8 cellular contexts compared by ENCODE assay signal in the genomic region with DNA sequence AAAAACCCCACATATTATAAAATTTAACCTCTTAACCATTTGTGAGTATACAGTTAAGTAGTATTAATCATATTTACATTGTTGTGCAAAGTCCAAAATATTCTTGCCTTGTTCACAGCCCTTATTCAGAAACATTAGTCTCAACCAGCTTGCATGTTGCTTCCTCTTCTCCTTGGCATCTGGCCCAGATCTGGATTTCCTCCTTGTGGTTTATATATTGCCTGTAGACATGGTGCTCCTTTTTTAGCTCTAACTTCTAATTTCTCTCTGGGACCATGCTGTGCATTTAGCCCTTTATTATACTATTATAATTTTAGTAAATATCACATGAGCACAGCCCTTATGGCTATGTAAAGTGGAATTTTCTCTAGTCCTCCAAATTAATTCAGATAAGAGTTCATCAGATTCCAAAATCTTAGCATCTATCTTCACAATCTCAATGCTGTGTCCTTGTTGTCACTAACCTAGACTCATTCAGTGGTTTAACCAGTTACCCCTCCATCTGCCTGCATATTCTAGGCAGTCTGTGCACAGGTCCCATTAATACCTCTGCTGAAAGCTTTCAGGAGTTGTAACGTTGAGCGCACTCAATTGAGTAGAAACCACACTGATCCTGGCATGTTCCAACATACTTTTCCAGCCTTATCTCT. TPM values are rescaled to one million over a fixed set of nuclear protein-coding genes. Genes with fewer than 3 reads are reported as not detected.
DNase-seq lines count a peak whose midpoint lies in the region; ATAC-seq and TF ChIP-seq lines count a peak whose summit lies in the region.

No MANE protein-coding gene starts in this region.

- peaks cover 4% of the 10 kb centered on the region for H3K27me3 ChIP-seq in CD8-positive, alpha-beta memory T cell (ENCODE audit: insufficient read depth, low read length, poor library complexity, severe bottlenecking)
- no peaks in the 10 kb centered on the region for H3K27me3 ChIP-seq in mucosa of rectum (ENCODE audit: control insufficient read depth in 2 of 2, insufficient read depth in 2 of 2, low read length in 2 of 2)
- H3K27me3 ChIP-seq in H9 (ENCODE audit: insufficient read depth, low read length): no peaks in the 10 kb centered on the region

- no peak overlapping the region for H3K4me3 ChIP-seq in CD8-positive, alpha-beta memory T cell (ENCODE audit: low read length)
- no peak overlapping the region for H3K4me3 ChIP-seq in mucosa of rectum (ENCODE audit: low read length in 2 of 2)

- no peaks in the 10 kb centered on the region for H3K36me3 ChIP-seq in CD8-positive, alpha-beta memory T cell (ENCODE audit: insufficient read depth, low read length)
- no peaks in the 10 kb centered on the region for H3K36me3 ChIP-seq in mucosa of rectum (ENCODE audit: control insufficient read depth in 2 of 2, insufficient read depth in 2 of 2, low read length in 2 of 2)

- no peak overlapping the region for H3K23ac ChIP-seq in H9 (ENCODE audit: insufficient read length, low read depth, low read length)

- no CpG with 5 or more reads among the region's 2 CpGs for WGBS in H9 (ENCODE audit: extremely low coverage, insufficient read length, low lambda C conversion rate)

- no peaks in the 10 kb centered on the region for H3K9me3 ChIP-seq in CD8-positive, alpha-beta memory T cell (ENCODE audit: low read length)
- H3K9me3 ChIP-seq in mucosa of rectum (ENCODE audit: control insufficient read depth in 2 of 2, low read length in 2 of 2) (no peaks in the 10 kb centered on the region), H9 (ENCODE audit: control insufficient read depth, low read depth, low read length) (no peaks in the 10 kb centered on the region)

- no peak overlapping the region for H2BK12ac ChIP-seq in H9 (ENCODE audit: insufficient read length, low read depth, low read length)

- no peak overlapping the region for H3K18ac ChIP-seq in H9 (ENCODE audit: insufficient read length, low read depth, low read length)

- H3K4ac ChIP-seq in H9 (ENCODE audit: low read depth, low read length): no peak overlapping the region

- no peak overlapping the region for H3K4me2 ChIP-seq in H9 (ENCODE audit: insufficient read depth, insufficient read length, low read length)

- no peaks in the 10 kb centered on the region for H3K36me3 Mint-ChIP-seq in CD8-positive, alpha-beta memory T cell
- H3K36me3 Mint-ChIP-seq in H9 (ENCODE audit: insufficient read depth in 1 of 3, low read depth in 3 of 3): no peaks in the 10 kb centered on the region

- no peak overlapping the region for H4K5ac ChIP-seq in H9 (ENCODE audit: insufficient read length, low read depth, low read length)

- no peak overlapping the region for H4K91ac ChIP-seq in H9 (ENCODE audit: insufficient read length, low read depth, low read length)

- CTCF ChIA-PET in CD8-positive, alpha-beta memory T cell (lab: Charles Lee): interaction anchor here (1.0 to 3.7 kb wide), 2 partner anchors 9 to 91 kb away, joined by 4 to 20 read pairs; a partner anchor contains a TSS

- H3K79me2 ChIP-seq in H9 (ENCODE audit: insufficient read depth, low read length): no peaks in the 10 kb centered on the region

- H4K8ac ChIP-seq in H9 (replicated peaks; ENCODE audit: insufficient read length, low read depth, low read length): no peak overlapping the region

- H2AFZ ChIP-seq in H9 (ENCODE audit: low read length): no peak overlapping the region

- no peak overlapping the region for H3K27ac Mint-ChIP-seq in CD8-positive, alpha-beta memory T cell
- no peak overlapping the region for H3K27ac Mint-ChIP-seq in H9

- peaks cover 14 to 20% (median 17%) of the 10 kb centered on the region in 3 donors for H3K4me1 Mint-ChIP-seq in CD8-positive, alpha-beta memory T cell
- no peaks in the 10 kb centered on the region for H3K4me1 Mint-ChIP-seq in H9

- POLR2A ChIA-PET in CD8-positive, alpha-beta memory T cell (lab: Charles Lee): no interaction called here

- H3K4me1 ChIP-seq in CD8-positive, alpha-beta memory T cell (ENCODE audit: insufficient read depth, low read length): peaks cover 15% of the 10 kb centered on the region
- H3K4me1 ChIP-seq in mucosa of rectum (ENCODE audit: control insufficient read depth in 2 of 2, insufficient read depth in 2 of 2, low read length in 2 of 2) (no peaks in the 10 kb centered on the region), H9 (ENCODE audit: insufficient read depth, low read length) (no peaks in the 10 kb centered on the region)

- H2BK120ac ChIP-seq in H9 (ENCODE audit: low read depth, low read length, poor library complexity, severe bottlenecking): no peak overlapping the region

- no peak for TF ChIP-seq CTCF in H9 (conservative IDR thresholded peaks at IDR 0.05)

- no peak overlapping the region for H2BK5ac ChIP-seq in H9 (ENCODE audit: insufficient read length, low read length)

- H3K27me3 Mint-ChIP-seq in CD8-positive, alpha-beta memory T cell: peaks cover 13 to 34% of the 10 kb centered on the region in 2 donors
- no peaks in the 10 kb centered on the region for H3K27me3 Mint-ChIP-seq in H9 (ENCODE audit: low read depth)

- H3K9ac ChIP-seq in mucosa of rectum (ENCODE audit: low read depth in 1 of 2, low read length in 2 of 2) (no peak overlapping the region), H9 (ENCODE audit: extremely low read depth, insufficient read length, low read length) (no peak overlapping the region)

- no peaks in the 10 kb centered on the region for H3K79me1 ChIP-seq in H9 (ENCODE audit: insufficient read depth, low read depth, low read length, poor library complexity, severe bottlenecking)

- H3K4me3 Mint-ChIP-seq in CD8-positive, alpha-beta memory T cell: no peak overlapping the region
- H3K4me3 Mint-ChIP-seq in H9: no peak overlapping the region

- no peak overlapping the region for H2BK15ac ChIP-seq in H9 (ENCODE audit: low read depth, low read length)

- H2AK5ac ChIP-seq in H9 (ENCODE audit: insufficient read length, low read length): no peak overlapping the region

- H3K9me3 Mint-ChIP-seq in CD8-positive, alpha-beta memory T cell: no peaks in the 10 kb centered on the region
- no peaks in the 10 kb centered on the region for H3K9me3 Mint-ChIP-seq in H9

- ATAC-seq in GM19372 (IDR thresholded peaks at IDR 0.05; ENCODE audit: low read depth, unreplicated experiment): peak; percentile 49

- no peak overlapping the region for H3K14ac ChIP-seq in H9 (ENCODE audit: insufficient read depth, low read length)

- no peaks in the 10 kb centered on the region for H4K20me1 ChIP-seq in H9 (ENCODE audit: control insufficient read depth, insufficient read depth, insufficient read length)

- no peaks in the 10 kb centered on the region for H3K23me2 ChIP-seq in H9 (ENCODE audit: insufficient read length, low read depth, low read length, poor library complexity, severe bottlenecking)

- H3K27ac ChIP-seq in CD8-positive, alpha-beta memory T cell (ENCODE audit: low read depth, low read length): no peak overlapping the region
- peak overlapping the region; percentile 19 to 29 for H3K27ac ChIP-seq in mucosa of rectum (ENCODE audit: low read depth in 2 of 2, low read length in 2 of 2)
- H3K27ac ChIP-seq in H9 (ENCODE audit: insufficient read length, low read depth, low read length): no peak overlapping the region

- no peak overlapping the region for H3K56ac ChIP-seq in H9 (ENCODE audit: insufficient read length, low read depth, low read length)

- no peak overlapping the region for H3T11ph ChIP-seq in H9 (ENCODE audit: low read length)

- peak in 4 of 5 donors; percentile 12 to 65 (median 54) for DNase-seq in CD8-positive, alpha-beta memory T cell
- DNase-seq in NCI-H446 treated with DMSO at 0.1 percent for 48 hours (lab: John Stamatoyannopoulos, UW): peak; percentile 2
- DNase-seq in dedifferentiated amniotic fluid mesenchymal stem cell (ENCODE audit: extremely low spot score): peak; percentile 87
- DNase-seq in H9: no peak
- DNase-seq in mesenteric fat pad (ENCODE audit: low spot score): no peak
- no peak for DNase-seq in stimulated activated CD4-positive, alpha-beta T cell treated with anti-CD3 and anti-CD28 coated beads, Interleukin-2, amount 100 ng/mL, for 24 hours

- no peak overlapping the region for H2BK20ac ChIP-seq in H9 (ENCODE audit: low read depth, low read length, poor library complexity, severe bottlenecking)

RNA-seq across cellular contexts. Expression of a gene that starts 7.9 kb away (rescaled TPM):
- total RNA-seq in CD8-positive, alpha-beta memory T cell: under 1 TPM; 0.09 to 0.27 TPM
- not detected for polyA plus RNA-seq in CD8-positive, alpha-beta memory T cell
- total RNA-seq in H9 (2021) (0.13 and 0.15 TPM in 2 replicates), mesenteric fat pad (44.4 TPM)

RNA-seq across cellular contexts. Expression of a gene that starts 45.9 kb away (rescaled TPM):
- 10 to 100 TPM; 24.4 to 30.7 TPM for total RNA-seq in CD8-positive, alpha-beta memory T cell
- 31.6 TPM for polyA plus RNA-seq in CD8-positive, alpha-beta memory T cell
- 22.7 and 23.1 TPM in 2 replicates for total RNA-seq in H9 (2021)
- total RNA-seq in mesenteric fat pad: 14.3 TPM

Comparison
In these comparisons a context has a peak if more than half of its experiments do, and no peak if none do; other contexts are left out.
1. DNase-seq: peak in CD8-positive, alpha-beta memory T cell (4 of 5), NCI-H446 treated with DMSO at 0.1 percent for 48 hours (single experiment) and dedifferentiated amniotic fluid mesenchymal stem cell (single experiment); none in H9 (single experiment), mesenteric fat pad (single experiment) and stimulated activated CD4-positive, alpha-beta T cell treated with anti-CD3 and anti-CD28 coated beads, Interleukin-2, amount 100 ng/mL, for 24 hours (0 of 2).
2. H3K27ac ChIP-seq: peak in mucosa of rectum (2 of 2); none in CD8-positive, alpha-beta memory T cell (single experiment) and H9 (single experiment).
3. RNA of a gene that starts 7.9 kb away (total RNA-seq): 44.4 TPM in mesenteric fat pad (single experiment); 0.09 to 0.27 TPM in CD8-positive, alpha-beta memory T cell and 0.13 to 0.15 TPM in H9; every median in the first group is over 10 times any median in the second.